Comparison of ENCODE assay signal across 1 cellular context in the genomic region with DNA sequence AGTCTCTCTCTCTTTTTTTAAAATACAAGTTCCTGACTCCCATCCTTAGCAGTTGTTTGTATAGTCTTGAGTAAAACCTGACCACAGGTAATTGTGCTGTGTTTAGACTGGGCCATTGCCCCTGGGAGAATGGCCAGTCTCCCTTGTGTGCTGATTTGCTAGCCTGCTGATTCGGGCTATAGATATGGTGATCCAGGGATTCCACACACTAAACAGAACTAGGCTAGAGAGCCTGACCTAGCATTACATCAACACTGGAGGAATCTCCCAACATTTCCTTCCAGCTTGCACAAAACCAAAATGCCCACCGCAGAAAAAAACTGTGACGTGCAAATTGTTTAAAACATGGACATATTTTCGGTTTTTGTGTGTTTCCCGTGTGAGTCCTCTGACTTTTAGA.
TF ChIP-seq lines count a peak whose summit lies in the region.

No MANE protein-coding gene starts in this region.

TF ChIP-seq in GM12878, 131 proteins besides CTCF, POLR2A, EP300 and RAD21:
- TF ChIP-seq RELA (IDR thresholded peaks at IDR 0.05; ENCODE audit: borderline replicate concordance, partially characterized antibody), result no peak
